ENCODE assay signal across 8 cellular contexts in genomic region chr5:132526290-132526973, GRCh38. TPM values are rescaled to one million over a fixed set of nuclear protein-coding genes. Genes with fewer than 3 reads are reported as not detected.
DNase-seq lines count a peak whose midpoint lies in the region; ATAC-seq and TF ChIP-seq lines count a peak whose summit lies in the region.

No MANE protein-coding gene starts in this region.

- no peaks in the 10 kb centered on the region for H3K27me3 ChIP-seq in H9 (ENCODE audit: insufficient read depth, low read length)
- H3K27me3 ChIP-seq in thymus (ENCODE audit: control insufficient read depth, insufficient read depth) = no peaks in the 10 kb centered on the region

- H2BK20ac ChIP-seq in H9 (ENCODE audit: low read depth, low read length, poor library complexity, severe bottlenecking) = no peak overlapping the region

- no peak overlapping the region for H4K8ac ChIP-seq in H9 (replicated peaks; ENCODE audit: insufficient read length, low read depth, low read length)

- H2AK5ac ChIP-seq in H9 (ENCODE audit: insufficient read length, low read length) = no peak overlapping the region

- no peak overlapping the region for H2BK5ac ChIP-seq in H9 (ENCODE audit: insufficient read length, low read length)

- no peaks in the 10 kb centered on the region for H3K4me1 ChIP-seq in H9 (ENCODE audit: insufficient read depth, low read length)
- H3K4me1 ChIP-seq in thymus (ENCODE audit: control insufficient read depth, insufficient read depth, low read length) = peaks cover 4% of the 10 kb centered on the region

- H4K91ac ChIP-seq in H9 (ENCODE audit: insufficient read length, low read depth, low read length) = no peak overlapping the region

- H3K27me3 Mint-ChIP-seq in H9 (ENCODE audit: low read depth) (peaks cover 14% of the 10 kb centered on the region), memory B cell (no peaks in the 10 kb centered on the region)

- no peak overlapping the region for H2BK120ac ChIP-seq in H9 (ENCODE audit: low read depth, low read length, poor library complexity, severe bottlenecking)

- ATAC-seq in memory B cell (ENCODE audit: low read depth) = peak; percentile 28

- peak overlapping the region; percentile 21 for H3K4me2 ChIP-seq in H9 (ENCODE audit: insufficient read depth, insufficient read length, low read length)

- H3K4ac ChIP-seq in H9 (ENCODE audit: low read depth, low read length) = no peak overlapping the region

- H3K36me3 ChIP-seq in thymus (ENCODE audit: control insufficient read depth, insufficient read depth) = no peaks in the 10 kb centered on the region

- H3K27ac ChIP-seq in H9 (ENCODE audit: insufficient read length, low read depth, low read length) (no peak overlapping the region), thymus (ENCODE audit: low read depth) (no peak overlapping the region)

- no peak overlapping the region for H4K5ac ChIP-seq in H9 (ENCODE audit: insufficient read length, low read depth, low read length)

- H3K79me1 ChIP-seq in H9 (ENCODE audit: insufficient read depth, low read depth, low read length, poor library complexity, severe bottlenecking) = no peaks in the 10 kb centered on the region

- no peaks in the 10 kb centered on the region for H3K79me2 ChIP-seq in H9 (ENCODE audit: insufficient read depth, low read length)

- H3K27ac Mint-ChIP-seq in H9 (no peak overlapping the region), memory B cell (no peak overlapping the region)

- no peak overlapping the region for H2BK12ac ChIP-seq in H9 (ENCODE audit: insufficient read length, low read depth, low read length)

- H3K9ac ChIP-seq in H9 (ENCODE audit: extremely low read depth, insufficient read length, low read length) = no peak overlapping the region

- H3T11ph ChIP-seq in H9 (ENCODE audit: low read length) = no peak overlapping the region

- H3K9me3 Mint-ChIP-seq in H9 = peaks cover 3 to 6% of the 10 kb centered on the region in 2 experiments; a peak in 2 of 5 replicates
- no peaks in the 10 kb centered on the region for H3K9me3 Mint-ChIP-seq in memory B cell

- DNase-seq in EH (ENCODE audit: low read depth) (peak; percentile 67), H9 (peak; percentile 72), NCI-H1930 (lab: John Stamatoyannopoulos, UW) (peak; percentile 11 to 42), ecto neural progenitor cell (ENCODE audit: low spot score) (peak; percentile 63), memory B cell (ENCODE audit: low spot score in 2 of 2) (peak; percentile 52 to 64), middle frontal gyrus (ENCODE audit: extremely low spot score, low spot score) (no peak)

- peak overlapping the region; percentile 68 for H3K18ac ChIP-seq in H9 (ENCODE audit: insufficient read length, low read depth, low read length)

- H3K23me2 ChIP-seq in H9 (ENCODE audit: insufficient read length, low read depth, low read length, poor library complexity, severe bottlenecking) = no peaks in the 10 kb centered on the region

- H3K4me3 Mint-ChIP-seq in H9 = peak overlapping the region; percentile 39 to 65; a peak in 4 of 5 replicates
- H3K4me3 Mint-ChIP-seq in memory B cell = no peak overlapping the region

- H3K36me3 Mint-ChIP-seq in H9 (ENCODE audit: insufficient read depth in 1 of 3, low read depth in 3 of 3) (no peaks in the 10 kb centered on the region), memory B cell (no peaks in the 10 kb centered on the region)

- no peak overlapping the region for H3K56ac ChIP-seq in H9 (ENCODE audit: insufficient read length, low read depth, low read length)

- WGBS in H9 (ENCODE audit: extremely low coverage, insufficient read length, low lambda C conversion rate) = no CpG with 5 or more reads among the region's 11 CpGs
- WGBS in thymus = 56% methylated on average over 11 of the region's 11 CpGs

- TF ChIP-seq CTCF in H9 (conservative IDR thresholded peaks at IDR 0.05) = peak; percentile 96
- TF ChIP-seq CTCF in WI38 (IDR thresholded peaks at IDR 0.05; ENCODE audit: low read depth, low read length) = peak; percentile 85

- no peak overlapping the region for H3K14ac ChIP-seq in H9 (ENCODE audit: insufficient read depth, low read length)

- H2BK15ac ChIP-seq in H9 (ENCODE audit: low read depth, low read length) = no peak overlapping the region

- H3K9me3 ChIP-seq in H9 (ENCODE audit: control insufficient read depth, low read depth, low read length) (no peaks in the 10 kb centered on the region), thymus (ENCODE audit: control insufficient read depth) (no peaks in the 10 kb centered on the region)

- H3K4me3 ChIP-seq in WI38 (ENCODE audit: low read depth, low read length) = no peak overlapping the region
- peak overlapping the region; percentile 11 for H3K4me3 ChIP-seq in thymus (ENCODE audit: low read length)

- H3K4me1 Mint-ChIP-seq in H9 (peaks cover 0 to 2% of the 10 kb centered on the region in 2 experiments; a peak in 2 of 4 replicates), memory B cell (peaks cover 34% of the 10 kb centered on the region)

- no peaks in the 10 kb centered on the region for H4K20me1 ChIP-seq in H9 (ENCODE audit: control insufficient read depth, insufficient read depth, insufficient read length)

- no peak overlapping the region for H3K23ac ChIP-seq in H9 (ENCODE audit: insufficient read length, low read depth, low read length)

- peak overlapping the region; percentile 79 for H2AFZ ChIP-seq in H9 (ENCODE audit: low read length)

RNA-seq across cellular contexts. Expression of gene IL5, which starts 16.9 kb away (rescaled TPM):
- not detected in 2 replicates for total RNA-seq in H9 (2021)
- 0.43 TPM for polyA plus RNA-seq in thymus

RNA-seq across cellular contexts. Expression of gene RAD50, which starts 30.3 kb away (rescaled TPM):
- 40.4 and 46.1 TPM in 2 replicates for total RNA-seq in H9 (2021)
- polyA plus RNA-seq in thymus = 8.9 TPM

RNA-seq across cellular contexts. Expression of gene IRF1, which starts 35.9 kb away (rescaled TPM):
- 7.2 and 8.7 TPM in 2 replicates for total RNA-seq in H9 (2021)
- 47.7 TPM for polyA plus RNA-seq in thymus
